9 cellular contexts compared by ENCODE assay signal in genomic region chr2:231648579-231649174, GRCh38. TPM values are rescaled to one million over a fixed set of nuclear protein-coding genes. Genes with fewer than 3 reads are reported as not detected.
A peak's percentile ranks its signal among the peaks of the same experiment; 100 is the strongest.
DNase-seq lines count a peak whose midpoint lies in the region; ATAC-seq and TF ChIP-seq lines count a peak whose summit lies in the region.
"Had no signal": no experiment of that assay in that cellular context is flagged by ENCODE, and none has a peak within 500 bp of the region (broad histone marks: within the 10 kb centered on the region; RNA-seq: fewer than 3 reads in every experiment).

No MANE protein-coding gene starts in this region.

- no peak overlapping the region for H3K27ac Mint-ChIP-seq in HFFc6
- no peak overlapping the region for H3K27ac Mint-ChIP-seq in activated T-helper 2 cell treated with anti-CD3 and anti-CD28 coated beads, Interferon-gamma antibody, Interleukin-2, Interleukin-4, amounts not matched to agents 10 μg/mL and 5 μg/mL and 100 μg/mL, durations not matched to agents 14 hours and 24 hours and 36 hours

- H3K9me3 ChIP-seq in DOHH2 (ENCODE audit: control insufficient read depth, insufficient read depth, low read length): no peaks in the 10 kb centered on the region
- H3K9me3 ChIP-seq in PC-3 (ENCODE audit: low read length): no peaks in the 10 kb centered on the region

- ATAC-seq in PC-3 (peak; percentile 100), Right ventricle myocardium superior (ENCODE audit: poor library complexity) (peak; percentile 74), sciatic nerve (peak; percentile 60), HG03039 (IDR thresholded peaks at IDR 0.05; ENCODE audit: unreplicated experiment) (no peak), GM18517 (IDR thresholded peaks at IDR 0.05; ENCODE audit: unreplicated experiment) (no peak)

- H3K4me2 ChIP-seq in DOHH2 (ENCODE audit: low read length) (peak overlapping the region; percentile 52), PC-3 (ENCODE audit: low read length) (no peak overlapping the region)

- peak; percentile 78 for TF ChIP-seq CTCF in DOHH2 (IDR thresholded peaks at IDR 0.05; ENCODE audit: low read depth, low read length, poor library complexity, severe bottlenecking)
- TF ChIP-seq CTCF in HFFc6 (IDR thresholded peaks at IDR 0.05): peak; percentile 78
- peak; percentile 85 for TF ChIP-seq CTCF in PC-3 (conservative IDR thresholded peaks at IDR 0.05; ENCODE audit: low read depth, low read length)

- H3K36me3 Mint-ChIP-seq in HFFc6 (ENCODE audit: low read depth): no peaks in the 10 kb centered on the region
- H3K36me3 Mint-ChIP-seq in activated T-helper 2 cell treated with anti-CD3 and anti-CD28 coated beads, Interferon-gamma antibody, Interleukin-2, Interleukin-4, amounts not matched to agents 10 μg/mL and 5 μg/mL and 100 μg/mL, durations not matched to agents 14 hours and 24 hours and 36 hours (ENCODE audit: low read depth): no peaks in the 10 kb centered on the region

- no peak overlapping the region for H3K9ac ChIP-seq in PC-3 (ENCODE audit: low read length)

- H3K4me3 Mint-ChIP-seq in HFFc6: no peak overlapping the region
- H3K4me3 Mint-ChIP-seq in activated T-helper 2 cell treated with anti-CD3 and anti-CD28 coated beads, Interferon-gamma antibody, Interleukin-2, Interleukin-4, amounts not matched to agents 10 μg/mL and 5 μg/mL and 100 μg/mL, durations not matched to agents 14 hours and 24 hours and 36 hours (ENCODE audit: low read depth): no peak overlapping the region

- DNase-seq in HFFc6 (peak; percentile 46), PC-3 (peak; percentile 80), Right ventricle myocardium superior (peak; percentile 78), sciatic nerve (ENCODE audit: low spot score) (no peak)
- peak; percentile 51 for DNase-seq in activated T-helper 2 cell treated with anti-CD3 and anti-CD28 coated beads, Interferon-gamma antibody, Interleukin-2, Interleukin-4, amounts not matched to agents 10 μg/mL and 5 μg/mL and 100 μg/mL, durations not matched to agents 14 hours and 24 hours and 36 hours (ENCODE audit: low spot score)

- H3K79me2 ChIP-seq in DOHH2 (ENCODE audit: control insufficient read depth, low read length): no peaks in the 10 kb centered on the region
- no peaks in the 10 kb centered on the region for H3K79me2 ChIP-seq in PC-3 (ENCODE audit: low read length)

- 0 out of 2 replicates have a peak overlapping the region, but pooled peaks have one; percentile 29 for H2AFZ ChIP-seq in PC-3 (ENCODE audit: low read length)

- CTCF ChIA-PET in PC-3 (lab: Charles Lee): interaction anchor here (1.2 kb wide), 1 partner anchor 26 kb away, joined by 13 read pairs; no protein-coding TSS in a partner anchor

- POLR2A ChIA-PET in PC-3 (lab: Charles Lee; ENCODE audit: unreplicated experiment): no interaction called here

- H3K4me1 ChIP-seq in DOHH2 (ENCODE audit: control insufficient read depth, low read length): peaks cover 40% of the 10 kb centered on the region
- peaks cover under 1% of the 10 kb centered on the region; the same call in 1 of the 2 replicates for H3K4me1 ChIP-seq in PC-3 (ENCODE audit: insufficient read depth, low read length)

- H3K4me3 ChIP-seq in DOHH2 (ENCODE audit: low read length) (peak overlapping the region; percentile 5; the same call in 1 of the 2 replicates), PC-3 (ENCODE audit: low read length) (no peak overlapping the region)

- H3K27ac ChIP-seq in DOHH2 (ENCODE audit: low read depth, low read length): no peak overlapping the region
- no peak overlapping the region for H3K27ac ChIP-seq in PC-3 (ENCODE audit: low read length)

- BruUV-seq in PC-3 (replicated peaks; lab: Mats Ljungman, UMichigan): no TSS peak

- no peaks in the 10 kb centered on the region for H3K27me3 Mint-ChIP-seq in HFFc6 (ENCODE audit: insufficient read depth)
- no peaks in the 10 kb centered on the region for H3K27me3 Mint-ChIP-seq in activated T-helper 2 cell treated with anti-CD3 and anti-CD28 coated beads, Interferon-gamma antibody, Interleukin-2, Interleukin-4, amounts not matched to agents 10 μg/mL and 5 μg/mL and 100 μg/mL, durations not matched to agents 14 hours and 24 hours and 36 hours (ENCODE audit: low read depth)

- no peaks in the 10 kb centered on the region for H3K9me3 Mint-ChIP-seq in HFFc6
- H3K9me3 Mint-ChIP-seq in activated T-helper 2 cell treated with anti-CD3 and anti-CD28 coated beads, Interferon-gamma antibody, Interleukin-2, Interleukin-4, amounts not matched to agents 10 μg/mL and 5 μg/mL and 100 μg/mL, durations not matched to agents 14 hours and 24 hours and 36 hours: no peaks in the 10 kb centered on the region

- no peaks in the 10 kb centered on the region for H3K4me1 Mint-ChIP-seq in HFFc6 (ENCODE audit: low read depth)
- H3K4me1 Mint-ChIP-seq in activated T-helper 2 cell treated with anti-CD3 and anti-CD28 coated beads, Interferon-gamma antibody, Interleukin-2, Interleukin-4, amounts not matched to agents 10 μg/mL and 5 μg/mL and 100 μg/mL, durations not matched to agents 14 hours and 24 hours and 36 hours (ENCODE audit: low read depth): peaks cover 7% of the 10 kb centered on the region

- H3F3A ChIP-seq in DOHH2 (ENCODE audit: control insufficient read depth, insufficient read depth): peaks cover 12% of the 10 kb centered on the region
- no peaks in the 10 kb centered on the region for H3F3A ChIP-seq in PC-3 (ENCODE audit: low read length, unreplicated experiment)

- H3K36me3 ChIP-seq in DOHH2 (ENCODE audit: control insufficient read depth, low read length): no peaks in the 10 kb centered on the region
- no peaks in the 10 kb centered on the region for H3K36me3 ChIP-seq in PC-3 (ENCODE audit: low read depth, low read length)

- no peaks in the 10 kb centered on the region for H3K27me3 ChIP-seq in DOHH2 (ENCODE audit: control insufficient read depth, low read length)
- no peaks in the 10 kb centered on the region for H3K27me3 ChIP-seq in PC-3 (ENCODE audit: low read length)

- H3K9me2 ChIP-seq in DOHH2 (replicated peaks; ENCODE audit: control insufficient read depth, low read length) (no peaks in the 10 kb centered on the region), PC-3 (replicated peaks; ENCODE audit: low read length) (no peaks in the 10 kb centered on the region)

- H4K20me1 ChIP-seq in DOHH2 (ENCODE audit: control insufficient read depth, insufficient read depth, low read depth, low read length) (no peaks in the 10 kb centered on the region), PC-3 (ENCODE audit: low read length) (no peaks in the 10 kb centered on the region)

- intact Hi-C loops in PC-3 (cut with micrococcal nuclease) (loop anchor here (1.0 kb wide), 3 partner anchors 26 to 66 kb away; no protein-coding TSS in a partner anchor), Right ventricle myocardium superior (cut with DNase I) (no loop called here), sciatic nerve (cut with DNase I) (no loop called here)
- intact Hi-C loops in activated T-helper 2 cell treated with anti-CD3 and anti-CD28 coated beads, Interferon-gamma antibody, Interleukin-2, Interleukin-4, amounts not matched to agents 10 μg/mL and 5 μg/mL and 100 μg/mL, durations not matched to agents 14 hours and 24 hours and 36 hours (cut with micrococcal nuclease): no loop called here

RNA-seq across cellular contexts. Expression of gene TEX44, which starts 56.0 kb away (rescaled TPM):
- total RNA-seq in HFFc6 (2021; fragmentation: NEBNext Ultra II Directional; extraction: Animal tissue kit (Norgen Biotek cat#: 25700)): not detected
- total RNA-seq in PC-3 (2014; rRNA removed) (not detected in 2 replicates), Right ventricle myocardium superior (not detected), sciatic nerve (not detected)
- not detected in 2 replicates for total RNA-seq in activated T-helper 2 cell treated with anti-CD3 and anti-CD28 coated beads, Interferon-gamma antibody, Interleukin-2, Interleukin-4, amounts not matched to agents 10 μg/mL and 5 μg/mL and 100 μg/mL, durations not matched to agents 14 hours and 24 hours and 36 hours
- total RNA-seq: activated CD8-positive, alpha-beta memory T cell treated with anti-CD3 and anti-CD28 coated beads for 36 hours had no signal

RNA-seq across cellular contexts. Expression of gene PTMA, which starts 59.6 kb away (rescaled TPM):
- total RNA-seq in HFFc6 (2021; fragmentation: NEBNext Ultra II Directional; extraction: Animal tissue kit (Norgen Biotek cat#: 25700)): 100 to 1,000 TPM; 467 to 853 (median 787) TPM
- total RNA-seq in PC-3 (2014; rRNA removed): 1,625 and 2,032 TPM in 2 replicates
- 2,151 and 2,259 TPM in 2 replicates for total RNA-seq in activated T-helper 2 cell treated with anti-CD3 and anti-CD28 coated beads, Interferon-gamma antibody, Interleukin-2, Interleukin-4, amounts not matched to agents 10 μg/mL and 5 μg/mL and 100 μg/mL, durations not matched to agents 14 hours and 24 hours and 36 hours
- total RNA-seq in Right ventricle myocardium superior: 195 TPM
- 779 TPM for total RNA-seq in sciatic nerve

Comparison
In these comparisons a context has a peak if more than half of its experiments do, and no peak if none do; other contexts are left out.
1. ATAC-seq: peak in PC-3 (single experiment), Right ventricle myocardium superior (single experiment) and sciatic nerve (single experiment); none in HG03039 (single experiment) and GM18517 (single experiment).
2. Peak in every context shown above with its lines, with median percentiles within 50 percentile points of each other: CTCF ChIP-seq.